13 cellular contexts compared by ENCODE assay signal in genomic region chr4:2898001-2898400, GRCh38.
"Had no signal": no experiment of that assay in that cellular context is flagged by ENCODE, and none has a peak within 500 bp of the region (broad histone marks: within the 10 kb centered on the region; RNA-seq: fewer than 3 reads in every experiment).

No MANE protein-coding gene starts in this region.

- H3K9me3 Mint-ChIP-seq: activated CD4-positive, alpha-beta memory T cell treated with anti-CD3 and anti-CD28 coated beads for 36 hours; activated naive CD4-positive, alpha-beta T cell treated with anti-CD3 and anti-CD28 coated beads, Interleukin-2, amount 50 U/mL, for 24 hours had no signal

- H3K27ac Mint-ChIP-seq: activated CD4-positive, alpha-beta memory T cell treated with anti-CD3 and anti-CD28 coated beads for 36 hours; activated naive CD4-positive, alpha-beta T cell treated with anti-CD3 and anti-CD28 coated beads, Interleukin-2, amount 50 U/mL, for 24 hours had no signal

- H3K27me3 Mint-ChIP-seq: activated CD4-positive, alpha-beta memory T cell treated with anti-CD3 and anti-CD28 coated beads for 36 hours; activated naive CD4-positive, alpha-beta T cell treated with anti-CD3 and anti-CD28 coated beads, Interleukin-2, amount 50 U/mL, for 24 hours had no signal

- H3K4me3 Mint-ChIP-seq: activated CD4-positive, alpha-beta memory T cell treated with anti-CD3 and anti-CD28 coated beads for 36 hours; activated naive CD4-positive, alpha-beta T cell treated with anti-CD3 and anti-CD28 coated beads, Interleukin-2, amount 50 U/mL, for 24 hours had no signal

- H3K27ac ChIP-seq: ascending aorta, parathyroid adenoma, right atrium auricular region, skin epidermis had no signal

- H3K79me2 ChIP-seq: parathyroid adenoma had no signal

- H3K4me3 ChIP-seq: ascending aorta, right atrium auricular region, skin epidermis had no signal

- DNase-seq: activated CD4-positive, alpha-beta memory T cell treated with anti-CD3 and anti-CD28 coated beads for 36 hours; activated CD4-positive, alpha-beta T cell treated with anti-CD3 and anti-CD28 coated beads for 1 hour; activated CD8-positive, alpha-beta memory T cell treated with anti-CD3 and anti-CD28 coated beads, Interleukin-2, amount 50 U/mL, for 4 hours; mesendoderm; stimulated activated CD4-positive, alpha-beta T cell treated with anti-CD3 and anti-CD28 coated beads, Interleukin-4, amount 100 ng/mL, for 4 hours had no signal

- H3K4me1 Mint-ChIP-seq: activated naive CD4-positive, alpha-beta T cell treated with anti-CD3 and anti-CD28 coated beads, Interleukin-2, amount 50 U/mL, for 24 hours had no signal

- H3K9ac ChIP-seq: parathyroid adenoma had no signal

- H3K9me3 ChIP-seq: ascending aorta, right atrium auricular region had no signal

- H3K4me1 ChIP-seq: ascending aorta, parathyroid adenoma had no signal

- H3K27me3 ChIP-seq: ascending aorta, right atrium auricular region had no signal

- H2AFZ ChIP-seq: parathyroid adenoma had no signal

- FAIRE-seq: colon, frontal cortex, urothelium cell line had no signal
